1 cellular context compared by ENCODE assay signal in genomic region chr16:57802635-57803412, GRCh38.
A peak's percentile ranks its signal among the peaks of the same experiment; 100 is the strongest.
TF ChIP-seq lines count a peak whose summit lies in the region.

No MANE protein-coding gene starts in this region.

TF ChIP-seq in H1, 55 proteins besides CTCF, POLR2A, EP300 and RAD21 (continued from another document):
- TF ChIP-seq RBBP5 (IDR thresholded peaks at IDR 0.05; ENCODE audit: borderline replicate concordance, low read depth, low read length) (no peak), EZH2 (IDR thresholded peaks at IDR 0.05; ENCODE audit: low read depth, low read length, severe bottlenecking) (peak; percentile 22), RXRA (IDR thresholded peaks at IDR 0.05; ENCODE audit: insufficient read depth, low read depth, low read length) (no peak)
